Comparison of ENCODE assay signal across 1 cellular context in the genomic region with DNA sequence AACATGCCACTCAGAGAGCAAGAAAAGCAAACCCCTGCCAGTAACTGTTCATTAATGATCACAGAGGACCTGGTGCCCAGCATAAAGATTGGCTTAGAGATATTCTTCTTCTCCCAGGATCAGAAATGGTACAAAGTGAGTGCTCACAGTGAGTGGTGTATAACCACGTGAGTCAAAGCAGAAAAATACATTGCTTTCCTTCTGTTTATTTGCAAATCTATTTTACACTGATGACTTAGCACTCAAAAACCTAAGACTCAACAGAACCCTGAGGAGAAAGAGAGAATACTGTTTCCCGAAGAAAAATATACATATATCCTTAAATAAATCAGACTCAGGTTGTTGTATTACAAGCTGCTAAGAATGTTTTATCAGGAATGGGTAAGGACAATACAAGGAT.
TF ChIP-seq lines count a peak whose summit lies in the region.

No MANE protein-coding gene starts in this region.

TF ChIP-seq in IMR-90, 13 proteins besides CTCF, POLR2A, EP300 and RAD21 (continued from another document):
- TF ChIP-seq, protein P1, sequence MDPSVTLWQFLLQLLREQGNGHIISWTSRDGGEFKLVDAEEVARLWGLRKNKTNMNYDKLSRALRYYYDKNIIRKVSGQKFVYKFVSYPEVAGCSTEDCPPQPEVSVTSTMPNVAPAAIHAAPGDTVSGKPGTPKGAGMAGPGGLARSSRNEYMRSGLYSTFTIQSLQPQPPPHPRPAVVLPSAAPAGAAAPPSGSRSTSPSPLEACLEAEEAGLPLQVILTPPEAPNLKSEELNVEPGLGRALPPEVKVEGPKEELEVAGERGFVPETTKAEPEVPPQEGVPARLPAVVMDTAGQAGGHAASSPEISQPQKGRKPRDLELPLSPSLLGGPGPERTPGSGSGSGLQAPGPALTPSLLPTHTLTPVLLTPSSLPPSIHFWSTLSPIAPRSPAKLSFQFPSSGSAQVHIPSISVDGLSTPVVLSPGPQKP (IDR thresholded peaks at IDR 0.05; ENCODE audit: borderline replicate concordance, low read depth, low read length) = no peak
- no peak for TF ChIP-seq MAFK (IDR thresholded peaks at IDR 0.05; ENCODE audit: low read depth, low read length)
- no peak for TF ChIP-seq RFX5 (IDR thresholded peaks at IDR 0.05; ENCODE audit: low read depth, low read length)
- no peak for TF ChIP-seq SMC3 (IDR thresholded peaks at IDR 0.05; ENCODE audit: low read depth, low read length)
- no peak for TF ChIP-seq CHD1 (IDR thresholded peaks at IDR 0.05; ENCODE audit: low read depth, low read length)
- TF ChIP-seq BHLHE40 (IDR thresholded peaks at IDR 0.05; ENCODE audit: low read depth, low read length) = no peak
- TF ChIP-seq CEBPB (IDR thresholded peaks at IDR 0.05; ENCODE audit: low read depth, low read length) = no peak
